Comparison of ENCODE assay signal across 1 cellular context in genomic region chr4:108650212-108651067, GRCh38.
TF ChIP-seq lines count a peak whose summit lies in the region.

Gene OSTC, plus strand, starts transcription at chr4:108650599. Its CDS starts 57 bp downstream, at chr4:108650656.

TF ChIP-seq in HepG2, 621 proteins besides CTCF, POLR2A, EP300 and RAD21 (continued from another document and continues in another):
- TF ChIP-seq STAT6 (CRISPR knock-in tag; IDR thresholded peaks at IDR 0.05; ENCODE audit: borderline replicate concordance) (no peak), NKX3-1 (CRISPR knock-in tag; IDR thresholded peaks at IDR 0.05) (peak; percentile 76), FOXM1 (CRISPR knock-in tag; IDR thresholded peaks at IDR 0.05) (no peak), TMF1 (CRISPR knock-in tag; IDR thresholded peaks at IDR 0.05; ENCODE audit: low read depth) (peak; percentile 74), HDAC1 (CRISPR knock-in tag; IDR thresholded peaks at IDR 0.05) (peak; percentile 88), ZNF660 (CRISPR knock-in tag; IDR thresholded peaks at IDR 0.05; ENCODE audit: borderline replicate concordance, low read depth) (no peak), SAFB2 (CRISPR knock-in tag; IDR thresholded peaks at IDR 0.05; ENCODE audit: borderline replicate concordance, low read depth) (no peak), REST (IDR thresholded peaks at IDR 0.05; ENCODE audit: borderline replicate concordance in 1 of 2, low read depth in 1 of 2, low read length in 2 of 2) (peak in 1 of 2 experiments; percentile 31; a peak in 1 of 4 replicates), RFX1 (IDR thresholded peaks at IDR 0.05) (no peak), ARNT2 (CRISPR knock-in tag; IDR thresholded peaks at IDR 0.05; ENCODE audit: low read depth) (peak; percentile 73; the same call in 1 of the 2 replicates), ZC3H13 (CRISPR knock-in tag; IDR thresholded peaks at IDR 0.05) (0 out of 2 replicates have a peak, but pooled peaks have one; percentile 58), RBAK (CRISPR knock-in tag; IDR thresholded peaks at IDR 0.05) (no peak), DPF2 (CRISPR knock-in tag; IDR thresholded peaks at IDR 0.05; ENCODE audit: borderline replicate concordance, low read depth) (no peak), ZSCAN25 (CRISPR knock-in tag; IDR thresholded peaks at IDR 0.05) (no peak), FLYWCH1 (CRISPR knock-in tag; IDR thresholded peaks at IDR 0.05) (no peak), SAP130 (CRISPR knock-in tag; IDR thresholded peaks at IDR 0.05; ENCODE audit: low read depth) (peak; percentile 89), SSRP1 (CRISPR knock-in tag; IDR thresholded peaks at IDR 0.05) (no peak), RFXANK (CRISPR knock-in tag; IDR thresholded peaks at IDR 0.05) (0 out of 2 replicates have a peak, but pooled peaks have one; percentile 39), SALL1 (CRISPR knock-in tag; IDR thresholded peaks at IDR 0.05) (peak; percentile 85), TBX2 (CRISPR knock-in tag; IDR thresholded peaks at IDR 0.05; ENCODE audit: borderline replicate concordance) (peak; percentile 34; the same call in 1 of the 2 replicates), HHEX (CRISPR knock-in tag; IDR thresholded peaks at IDR 0.05) (no peak), PHF8 (CRISPR knock-in tag; IDR thresholded peaks at IDR 0.05) (peak; percentile 94), ZNF777 (CRISPR knock-in tag; IDR thresholded peaks at IDR 0.05) (peak; percentile 48; the same call in 1 of the 2 replicates), FOXJ3 (CRISPR knock-in tag; IDR thresholded peaks at IDR 0.05; ENCODE audit: borderline replicate concordance) (no peak; the same call in 1 of the 2 replicates), KLF6 (CRISPR knock-in tag; IDR thresholded peaks at IDR 0.05) (peak; percentile 81), CHD2 (IDR thresholded peaks at IDR 0.05; ENCODE audit: low read depth, low read length) (no peak), ASH2L (IDR thresholded peaks at IDR 0.05; ENCODE audit: insufficient read length, low read depth, low read length) (peak; percentile 92), ARID4A (CRISPR knock-in tag; IDR thresholded peaks at IDR 0.05; ENCODE audit: borderline replicate concordance) (peak; percentile 92), ZNF496 (CRISPR knock-in tag; IDR thresholded peaks at IDR 0.05; ENCODE audit: insufficient replicate concordance) (no peak), GZF1 (CRISPR knock-in tag; IDR thresholded peaks at IDR 0.05) (no peak), MAFG (CRISPR knock-in tag; IDR thresholded peaks at IDR 0.05) (no peak), EED (CRISPR knock-in tag; IDR thresholded peaks at IDR 0.05) (peak; percentile 67; the same call in 1 of the 2 replicates), ZNF792 (CRISPR knock-in tag; IDR thresholded peaks at IDR 0.05) (peak; percentile 47), ZNF891 (CRISPR knock-in tag; IDR thresholded peaks at IDR 0.05) (peak; percentile 86), SPEN (CRISPR knock-in tag; IDR thresholded peaks at IDR 0.05; ENCODE audit: low read depth) (peak; percentile 78; the same call in 1 of the 2 replicates), HNRNPLL (IDR thresholded peaks at IDR 0.05; ENCODE audit: low read depth, low read length, poor library complexity, severe bottlenecking) (peak; percentile 52)
- TF ChIP-seq, protein P1, sequence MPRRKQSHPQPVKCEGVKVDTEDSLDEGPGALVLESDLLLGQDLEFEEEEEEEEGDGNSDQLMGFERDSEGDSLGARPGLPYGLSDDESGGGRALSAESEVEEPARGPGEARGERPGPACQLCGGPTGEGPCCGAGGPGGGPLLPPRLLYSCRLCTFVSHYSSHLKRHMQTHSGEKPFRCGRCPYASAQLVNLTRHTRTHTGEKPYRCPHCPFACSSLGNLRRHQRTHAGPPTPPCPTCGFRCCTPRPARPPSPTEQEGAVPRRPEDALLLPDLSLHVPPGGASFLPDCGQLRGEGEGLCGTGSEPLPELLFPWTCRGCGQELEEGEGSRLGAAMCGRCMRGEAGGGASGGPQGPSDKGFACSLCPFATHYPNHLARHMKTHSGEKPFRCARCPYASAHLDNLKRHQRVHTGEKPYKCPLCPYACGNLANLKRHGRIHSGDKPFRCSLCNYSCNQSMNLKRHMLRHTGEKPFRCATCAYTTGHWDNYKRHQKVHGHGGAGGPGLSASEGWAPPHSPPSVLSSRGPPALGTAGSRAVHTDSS (CRISPR knock-in tag; conservative IDR thresholded peaks at IDR 0.05): no peak
- TF ChIP-seq, protein P2, sequence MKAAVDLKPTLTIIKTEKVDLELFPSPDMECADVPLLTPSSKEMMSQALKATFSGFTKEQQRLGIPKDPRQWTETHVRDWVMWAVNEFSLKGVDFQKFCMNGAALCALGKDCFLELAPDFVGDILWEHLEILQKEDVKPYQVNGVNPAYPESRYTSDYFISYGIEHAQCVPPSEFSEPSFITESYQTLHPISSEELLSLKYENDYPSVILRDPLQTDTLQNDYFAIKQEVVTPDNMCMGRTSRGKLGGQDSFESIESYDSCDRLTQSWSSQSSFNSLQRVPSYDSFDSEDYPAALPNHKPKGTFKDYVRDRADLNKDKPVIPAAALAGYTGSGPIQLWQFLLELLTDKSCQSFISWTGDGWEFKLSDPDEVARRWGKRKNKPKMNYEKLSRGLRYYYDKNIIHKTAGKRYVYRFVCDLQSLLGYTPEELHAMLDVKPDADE (CRISPR knock-in tag; IDR thresholded peaks at IDR 0.05): no peak
- TF ChIP-seq, protein P3, sequence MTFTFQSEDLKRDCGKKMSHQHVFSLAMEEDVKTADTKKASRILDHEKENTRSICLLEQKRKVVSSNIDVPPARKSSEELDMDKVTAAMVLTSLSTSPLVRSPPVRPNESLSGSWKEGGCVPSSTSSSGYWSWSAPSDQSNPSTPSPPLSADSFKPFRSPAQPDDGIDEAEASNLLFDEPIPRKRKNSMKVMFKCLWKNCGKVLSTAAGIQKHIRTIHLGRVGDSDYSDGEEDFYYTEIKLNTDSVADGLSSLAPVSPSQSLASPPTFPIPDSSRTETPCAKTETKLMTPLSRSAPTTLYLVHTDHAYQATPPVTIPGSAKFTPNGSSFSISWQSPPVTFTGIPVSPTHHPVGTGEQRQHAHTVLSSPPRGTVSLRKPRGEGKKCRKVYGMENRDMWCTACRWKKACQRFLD (CRISPR knock-in tag; IDR thresholded peaks at IDR 0.05; ENCODE audit: borderline replicate concordance): 0 out of 2 replicates have a peak, but pooled peaks have one; percentile 51
- TF ChIP-seq, protein P4, sequence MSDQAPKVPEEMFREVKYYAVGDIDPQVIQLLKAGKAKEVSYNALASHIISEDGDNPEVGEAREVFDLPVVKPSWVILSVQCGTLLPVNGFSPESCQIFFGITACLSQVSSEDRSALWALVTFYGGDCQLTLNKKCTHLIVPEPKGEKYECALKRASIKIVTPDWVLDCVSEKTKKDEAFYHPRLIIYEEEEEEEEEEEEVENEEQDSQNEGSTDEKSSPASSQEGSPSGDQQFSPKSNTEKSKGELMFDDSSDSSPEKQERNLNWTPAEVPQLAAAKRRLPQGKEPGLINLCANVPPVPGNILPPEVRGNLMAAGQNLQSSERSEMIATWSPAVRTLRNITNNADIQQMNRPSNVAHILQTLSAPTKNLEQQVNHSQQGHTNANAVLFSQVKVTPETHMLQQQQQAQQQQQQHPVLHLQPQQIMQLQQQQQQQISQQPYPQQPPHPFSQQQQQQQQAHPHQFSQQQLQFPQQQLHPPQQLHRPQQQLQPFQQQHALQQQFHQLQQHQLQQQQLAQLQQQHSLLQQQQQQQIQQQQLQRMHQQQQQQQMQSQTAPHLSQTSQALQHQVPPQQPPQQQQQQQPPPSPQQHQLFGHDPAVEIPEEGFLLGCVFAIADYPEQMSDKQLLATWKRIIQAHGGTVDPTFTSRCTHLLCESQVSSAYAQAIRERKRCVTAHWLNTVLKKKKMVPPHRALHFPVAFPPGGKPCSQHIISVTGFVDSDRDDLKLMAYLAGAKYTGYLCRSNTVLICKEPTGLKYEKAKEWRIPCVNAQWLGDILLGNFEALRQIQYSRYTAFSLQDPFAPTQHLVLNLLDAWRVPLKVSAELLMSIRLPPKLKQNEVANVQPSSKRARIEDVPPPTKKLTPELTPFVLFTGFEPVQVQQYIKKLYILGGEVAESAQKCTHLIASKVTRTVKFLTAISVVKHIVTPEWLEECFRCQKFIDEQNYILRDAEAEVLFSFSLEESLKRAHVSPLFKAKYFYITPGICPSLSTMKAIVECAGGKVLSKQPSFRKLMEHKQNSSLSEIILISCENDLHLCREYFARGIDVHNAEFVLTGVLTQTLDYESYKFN (CRISPR knock-in tag; conservative IDR thresholded peaks at IDR 0.05): no peak
- TF ChIP-seq, protein P5, sequence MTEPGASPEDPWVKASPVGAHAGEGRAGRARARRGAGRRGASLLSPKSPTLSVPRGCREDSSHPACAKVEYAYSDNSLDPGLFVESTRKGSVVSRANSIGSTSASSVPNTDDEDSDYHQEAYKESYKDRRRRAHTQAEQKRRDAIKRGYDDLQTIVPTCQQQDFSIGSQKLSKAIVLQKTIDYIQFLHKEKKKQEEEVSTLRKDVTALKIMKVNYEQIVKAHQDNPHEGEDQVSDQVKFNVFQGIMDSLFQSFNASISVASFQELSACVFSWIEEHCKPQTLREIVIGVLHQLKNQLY (CRISPR knock-in tag; IDR thresholded peaks at IDR 0.05): peak; percentile 33; the same call in 1 of the 2 replicates
- TF ChIP-seq, protein P6, sequence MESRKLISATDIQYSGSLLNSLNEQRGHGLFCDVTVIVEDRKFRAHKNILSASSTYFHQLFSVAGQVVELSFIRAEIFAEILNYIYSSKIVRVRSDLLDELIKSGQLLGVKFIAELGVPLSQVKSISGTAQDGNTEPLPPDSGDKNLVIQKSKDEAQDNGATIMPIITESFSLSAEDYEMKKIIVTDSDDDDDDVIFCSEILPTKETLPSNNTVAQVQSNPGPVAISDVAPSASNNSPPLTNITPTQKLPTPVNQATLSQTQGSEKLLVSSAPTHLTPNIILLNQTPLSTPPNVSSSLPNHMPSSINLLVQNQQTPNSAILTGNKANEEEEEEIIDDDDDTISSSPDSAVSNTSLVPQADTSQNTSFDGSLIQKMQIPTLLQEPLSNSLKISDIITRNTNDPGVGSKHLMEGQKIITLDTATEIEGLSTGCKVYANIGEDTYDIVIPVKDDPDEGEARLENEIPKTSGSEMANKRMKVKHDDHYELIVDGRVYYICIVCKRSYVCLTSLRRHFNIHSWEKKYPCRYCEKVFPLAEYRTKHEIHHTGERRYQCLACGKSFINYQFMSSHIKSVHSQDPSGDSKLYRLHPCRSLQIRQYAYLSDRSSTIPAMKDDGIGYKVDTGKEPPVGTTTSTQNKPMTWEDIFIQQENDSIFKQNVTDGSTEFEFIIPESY (CRISPR knock-in tag; IDR thresholded peaks at IDR 0.05): no peak
